In genomic region chr11:75955443-75955842, GRCh38 we compare ENCODE assay signal across 22 cellular contexts.
A peak's percentile ranks its signal among the peaks of the same experiment; 100 is the strongest.
DNase-seq lines count a peak whose midpoint lies in the region; ATAC-seq and TF ChIP-seq lines count a peak whose summit lies in the region.
"Had no signal": no experiment of that assay in that cellular context is flagged by ENCODE, and none has a peak within 500 bp of the region (broad histone marks: within the 10 kb centered on the region; RNA-seq: fewer than 3 reads in every experiment).

No MANE protein-coding gene starts in this region.

- ATAC-seq in stimulated activated effector memory CD8-positive, alpha-beta T cell treated with anti-CD3 and anti-CD28 coated beads, Interleukin-12 subunit alpha, Interleukin-12 subunit beta, amount 100 ng/mL, for 72 hours, result no peak
- ATAC-seq in GM18861 (IDR thresholded peaks at IDR 0.05; ENCODE audit: unreplicated experiment), result no peak
- ATAC-seq: Right ventricle myocardium inferior had no signal

- H3K4me3 ChIP-seq in fibroblast of pulmonary artery (replicated peaks; ENCODE audit: low read depth, low read length), result no peak overlapping the region
- H3K4me3 ChIP-seq: BLaER1, PC-9, SJSA1 had no signal

- H3K4me1 Mint-ChIP-seq in stimulated activated effector memory CD8-positive, alpha-beta T cell treated with anti-CD3 and anti-CD28 coated beads, Interleukin-12 subunit alpha, Interleukin-12 subunit beta, amount 100 ng/mL, for 72 hours, result peaks cover 6% of the 10 kb centered on the region

- H3K36me3 Mint-ChIP-seq in stimulated activated effector memory CD8-positive, alpha-beta T cell treated with anti-CD3 and anti-CD28 coated beads, Interleukin-12 subunit alpha, Interleukin-12 subunit beta, amount 100 ng/mL, for 72 hours, result no peaks in the 10 kb centered on the region

- no peak for TF ChIP-seq CTCF in fibroblast of pulmonary artery (IDR thresholded peaks at IDR 0.05; ENCODE audit: low read length, missing control alignments)

- no peaks in the 10 kb centered on the region for H3K9me3 Mint-ChIP-seq in stimulated activated effector memory CD8-positive, alpha-beta T cell treated with anti-CD3 and anti-CD28 coated beads, Interleukin-12 subunit alpha, Interleukin-12 subunit beta, amount 100 ng/mL, for 72 hours
- H3K9me3 Mint-ChIP-seq: CD4-positive, CD25-positive, alpha-beta regulatory T cell had no signal

- H3K27ac Mint-ChIP-seq in stimulated activated effector memory CD8-positive, alpha-beta T cell treated with anti-CD3 and anti-CD28 coated beads, Interleukin-12 subunit alpha, Interleukin-12 subunit beta, amount 100 ng/mL, for 72 hours, result no peak overlapping the region
- H3K27ac Mint-ChIP-seq: CD4-positive, CD25-positive, alpha-beta regulatory T cell had no signal

- no peak overlapping the region for H3K4me3 Mint-ChIP-seq in stimulated activated effector memory CD8-positive, alpha-beta T cell treated with anti-CD3 and anti-CD28 coated beads, Interleukin-12 subunit alpha, Interleukin-12 subunit beta, amount 100 ng/mL, for 72 hours
- H3K4me3 Mint-ChIP-seq: CD4-positive, CD25-positive, alpha-beta regulatory T cell had no signal

- DNase-seq in DMS 273 (lab: John Stamatoyannopoulos, UW; ENCODE audit: unreplicated experiment) (peak; percentile 6), DMS 273 treated with DMSO at 0.1 percent for 48 hours (lab: John Stamatoyannopoulos, UW) (no peak), NCI-H82 treated with DMSO at 0.1 percent for 48 hours (lab: John Stamatoyannopoulos, UW; ENCODE audit: unreplicated experiment) (peak; percentile 23), fibroblast of pulmonary artery (ENCODE audit: low read depth) (peak; percentile 10), NCI-H187 (lab: John Stamatoyannopoulos, UW) (no peak)
- DNase-seq in stimulated activated effector memory CD8-positive, alpha-beta T cell treated with anti-CD3 and anti-CD28 coated beads, Interleukin-12 subunit alpha, Interleukin-12 subunit beta, amount 100 ng/mL, for 72 hours (ENCODE audit: low spot score in 2 of 2), result no peak
- DNase-seq: CD4-positive, CD25-positive, alpha-beta regulatory T cell; DMS53; GDM1; NCI-H1048; NCI-H1417; NCI-H1694 treated with DMSO at 0.1 percent for 48 hours; NCI-H2081 treated with DMSO at 0.1 percent for 48 hours; NCI-H2171 treated with DMSO at 0.1 percent for 48 hours; NCI-H446; NCI-H524 treated with DMSO at 0.1 percent for 48 hours; NCI-H774; PC-9 had no signal

Comparison
In these comparisons a context has a peak if more than half of its experiments do, and no peak if none do; other contexts are left out.
1. DNase-seq: peak in DMS 273 (single experiment), NCI-H82 treated with DMSO at 0.1 percent for 48 hours (single experiment) and fibroblast of pulmonary artery (single experiment); none in DMS 273 treated with DMSO at 0.1 percent for 48 hours (single experiment), stimulated activated effector memory CD8-positive, alpha-beta T cell treated with anti-CD3 and anti-CD28 coated beads, Interleukin-12 subunit alpha, Interleukin-12 subunit beta, amount 100 ng/mL, for 72 hours (0 of 2) and NCI-H187 (0 of 2).